In the genomic region with DNA sequence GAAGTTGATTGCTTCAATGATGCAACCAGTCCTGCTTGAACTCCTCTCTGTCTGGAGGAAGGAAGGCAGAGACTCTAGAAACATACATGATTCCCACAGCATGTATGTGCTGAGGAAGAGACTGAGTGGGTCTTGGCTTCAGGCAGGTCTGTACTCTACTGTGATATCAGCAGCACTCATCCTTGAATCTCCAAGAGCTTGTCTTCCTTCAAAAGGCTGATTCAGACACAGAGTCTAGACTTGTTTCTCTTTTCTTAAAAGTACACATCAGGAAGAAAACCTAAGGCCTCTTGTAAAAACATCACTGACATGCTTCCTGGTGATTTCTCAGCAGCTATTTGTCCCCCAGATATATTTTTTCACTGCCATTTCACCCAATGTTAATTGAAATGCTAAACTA, we compare ENCODE assay signal across 15 cellular contexts.
DNase-seq lines count a peak whose midpoint lies in the region; TF ChIP-seq lines count a peak whose summit lies in the region.
"Had no signal": no experiment of that assay in that cellular context is flagged by ENCODE, and none has a peak within 500 bp of the region (broad histone marks: within the 10 kb centered on the region; RNA-seq: fewer than 3 reads in every experiment).

No MANE protein-coding gene starts in this region.

- H3K23ac ChIP-seq in trophoblast cell (ENCODE audit: low read length): no peak overlapping the region

- H2AFZ ChIP-seq in trophoblast cell (ENCODE audit: insufficient read depth, low read length, poor library complexity): no peak overlapping the region

- peaks cover 12% of the 10 kb centered on the region for H3K9me3 Mint-ChIP-seq in chondrocyte (ENCODE audit: low read depth)

- no peak overlapping the region for H4K8ac ChIP-seq in trophoblast cell (ENCODE audit: low read depth, low read length)

- H3K36me3 ChIP-seq in trophoblast cell (ENCODE audit: control insufficient read depth in 1 of 2, insufficient read depth in 2 of 2, low read length in 2 of 2): no peaks in the 10 kb centered on the region
- H3K36me3 ChIP-seq: HAP-1 had no signal

- H3K9me3 ChIP-seq in trophoblast cell (ENCODE audit: insufficient read depth, low read depth, low read length): no peaks in the 10 kb centered on the region
- H3K9me3 ChIP-seq: HAP-1 had no signal

- H3K9ac ChIP-seq in trophoblast cell (ENCODE audit: low read length): no peak overlapping the region

- H3K4me2 ChIP-seq in trophoblast cell (ENCODE audit: low read length): no peak overlapping the region

- H3K27ac ChIP-seq in epithelial cell of prostate (peak overlapping the region; percentile 20), trophoblast cell (ENCODE audit: low read depth, low read length) (no peak overlapping the region)

- H2BK12ac ChIP-seq in trophoblast cell (ENCODE audit: low read length): no peak overlapping the region

- H3K27ac Mint-ChIP-seq in chondrocyte (ENCODE audit: unreplicated experiment): peak overlapping the region; percentile 50
- H3K27ac Mint-ChIP-seq: CD4-positive, alpha-beta memory T cell; HFFc6 had no signal

- peaks cover 1% of the 10 kb centered on the region for H3K36me3 Mint-ChIP-seq in chondrocyte (ENCODE audit: low read depth)
- H3K36me3 Mint-ChIP-seq: CD4-positive, alpha-beta memory T cell had no signal

- peak overlapping the region; percentile 60 for H2BK120ac ChIP-seq in trophoblast cell (ENCODE audit: insufficient read depth, low read length, poor library complexity)

- no peak overlapping the region for H2AK5ac ChIP-seq in trophoblast cell (ENCODE audit: low read length)

- no peak overlapping the region for H4K12ac ChIP-seq in trophoblast cell (ENCODE audit: low read depth, low read length)

- no peak for TF ChIP-seq CTCF in chondrocyte (IDR thresholded peaks at IDR 0.05)

- H3K79me1 ChIP-seq in trophoblast cell (ENCODE audit: low read length): peaks cover 2% of the 10 kb centered on the region

- H3K14ac ChIP-seq in trophoblast cell (ENCODE audit: low read length): no peak overlapping the region

- peaks cover 2% of the 10 kb centered on the region for H3K79me2 ChIP-seq in trophoblast cell (ENCODE audit: control insufficient read depth, insufficient read depth, low read length, poor library complexity)

- peaks cover 51% of the 10 kb centered on the region for H3K4me1 Mint-ChIP-seq in chondrocyte (ENCODE audit: low read depth)
- H3K4me1 Mint-ChIP-seq: CD4-positive, alpha-beta memory T cell had no signal

- H3K4ac ChIP-seq in trophoblast cell (ENCODE audit: low read depth, low read length): no peak overlapping the region

- H3K27me3 ChIP-seq in trophoblast cell (ENCODE audit: insufficient read depth, low read length): no peaks in the 10 kb centered on the region

- no peaks in the 10 kb centered on the region for H3K27me3 Mint-ChIP-seq in chondrocyte (ENCODE audit: low read depth)

- no peak overlapping the region for H3K18ac ChIP-seq in trophoblast cell (ENCODE audit: low read length)

- no peak overlapping the region for H2BK5ac ChIP-seq in trophoblast cell (ENCODE audit: low read depth, low read length, poor library complexity)

- H3K4me1 ChIP-seq in trophoblast cell (ENCODE audit: control insufficient read depth in 1 of 2, insufficient read depth in 2 of 2, low read length in 2 of 2): peaks cover 2 to 11% of the 10 kb centered on the region in 2 experiments
- H3K4me1 ChIP-seq: HAP-1 had no signal

- H3K4me3 ChIP-seq in trophoblast cell (ENCODE audit: low read depth, low read length): no peak overlapping the region
- H3K4me3 ChIP-seq: HAP-1 had no signal

- DNase-seq in chondrocyte (ENCODE audit: low spot score) (no peak), epithelial cell of prostate (ENCODE audit: low read depth, low spot score) (no peak), trophoblast cell (no peak), NCI-H1694 (lab: John Stamatoyannopoulos, UW) (no peak), NCI-H2029 (lab: John Stamatoyannopoulos, UW) (no peak), HuH-7 (ENCODE audit: low spot score) (no peak)
- DNase-seq: C1 segment of cervical spinal cord; Calu3; CD4-positive, alpha-beta memory T cell; COR-L47; DMS53; DMS79 treated with DMSO at 0.1 percent for 48 hours; GF-D8; HFFc6 had no signal

- no peak overlapping the region for H3K4me3 Mint-ChIP-seq in chondrocyte (ENCODE audit: unreplicated experiment)
- H3K4me3 Mint-ChIP-seq: CD4-positive, alpha-beta memory T cell; HFFc6 had no signal

- no peak overlapping the region for H4K91ac ChIP-seq in trophoblast cell (ENCODE audit: low read depth, low read length)
